Comparison of ENCODE assay signal across 8 cellular contexts in genomic region chr15:42736793-42737528, GRCh38. TPM values are rescaled to one million over a fixed set of nuclear protein-coding genes. Genes with fewer than 3 reads are reported as not detected.
DNase-seq lines count a peak whose midpoint lies in the region; ATAC-seq and TF ChIP-seq lines count a peak whose summit lies in the region.

Gene CDAN1, minus strand, starts transcription at chr15:42737128. Its CDS starts 26 bp downstream, at chr15:42737102.

- in situ Hi-C loops in transverse colon (cut with MboI; ENCODE audit: low pct_ligation_motif_present in 1 of 4, low pct_unique_long_range_greater_than_20kb in 1 of 4, low sequenced_read_pairs in 3 of 4): loop anchor here in 3 of 4 donors (10.0 to 25.0 kb wide), 2 partner anchors 175 to 188 kb away; partner anchors contain the start of gene TTBK2 (in 3 of the 3)

- POLR2A ChIA-PET in T-cell (lab: Charles Lee): no interaction called here

- H3K9me3 Mint-ChIP-seq in T-cell: no peaks in the 10 kb centered on the region

- DNase-seq in GM10266 (ENCODE audit: extremely low spot score) (peak; percentile 100), NCI-H1092 treated with DMSO at 0.1 percent for 48 hours (lab: John Stamatoyannopoulos, UW) (peak; percentile 70), T-cell (peak; percentile 81 to 95 (median 90)), adipocyte (ENCODE audit: low read depth) (peak; percentile 97), heart left ventricle (peak; percentile 93 to 97 (median 94)), pons (ENCODE audit: low spot score) (peak; percentile 72), transverse colon (peak; percentile 95)

- H3K4me1 ChIP-seq in adipocyte (ENCODE audit: control insufficient read depth, insufficient read depth, low read length) (peaks cover 18% of the 10 kb centered on the region), heart left ventricle (peaks cover 7 to 24% (median 16%) of the 10 kb centered on the region in 12 donors), transverse colon (peaks cover 0 to 18% (median 16%) of the 10 kb centered on the region in 4 donors)

- H3K27me3 ChIP-seq in adipocyte (replicated peaks; ENCODE audit: control insufficient read depth, insufficient read depth, low read length) (no peaks in the 10 kb centered on the region), heart left ventricle (no peaks in the 10 kb centered on the region), transverse colon (no peaks in the 10 kb centered on the region)

- peak within 1 kb of the TSS; percentile 93 for H3K9ac ChIP-seq in adipocyte (ENCODE audit: low read length)

- H3K4me3 ChIP-seq in adipocyte (ENCODE audit: low read length): peak within 1 kb of the TSS; percentile 90
- H3K4me3 ChIP-seq in heart left ventricle: peak within 1 kb of the TSS; percentile 68 to 98 (median 94)
- H3K4me3 ChIP-seq in transverse colon: peak within 1 kb of the TSS; percentile 43 to 91 (median 85)

- TF ChIP-seq POLR2A in heart left ventricle (IDR thresholded peaks at IDR 0.05) (peak; percentile 4 to 80), transverse colon (IDR thresholded peaks at IDR 0.05) (peak; percentile 56)

- H3K27ac ChIP-seq in heart left ventricle (peak within 1 kb of the TSS; percentile 78 to 98 (median 88)), transverse colon (peak within 1 kb of the TSS; percentile 91 to 95 (median 92))

- H3K36me3 Mint-ChIP-seq in T-cell: peaks cover 17% of the 10 kb centered on the region

- peaks cover 33% of the 10 kb centered on the region for H3K36me3 ChIP-seq in adipocyte (ENCODE audit: control insufficient read depth, insufficient read depth, low read length, severe bottlenecking)
- H3K36me3 ChIP-seq in heart left ventricle: peaks cover 0 to 37% (median 32%) of the 10 kb centered on the region in 9 donors
- H3K36me3 ChIP-seq in transverse colon: peaks cover 0 to 4% (median 2%) of the 10 kb centered on the region in 4 donors

- no peaks in the 10 kb centered on the region for H3K27me3 Mint-ChIP-seq in T-cell

- ATAC-seq in HG02588 (IDR thresholded peaks at IDR 0.05; ENCODE audit: unreplicated experiment) (peak; percentile 86), T-cell (replicated peaks in 1 of 4) (peak; percentile 92 to 95 (median 94)), heart left ventricle (peak; percentile 89 to 99 (median 98))

- 0 to 2% (median 1%) methylated on average over 27 to 76 of the region's 76 CpGs for WGBS in heart left ventricle, 4 donors
- WGBS in transverse colon (ENCODE audit: low coverage in 1 of 2), 2 donors: 0% methylated on average over 21 of the region's 76 CpGs; no CpG with 5 or more reads in 1 of the 2 donors

- H3K9me3 ChIP-seq in adipocyte (ENCODE audit: control insufficient read depth, low read length) (no peaks in the 10 kb centered on the region), heart left ventricle (no peaks in the 10 kb centered on the region), transverse colon (no peaks in the 10 kb centered on the region)

- no peak for TF ChIP-seq CTCF in GM10266 (IDR thresholded peaks at IDR 0.05; ENCODE audit: control insufficient read depth, insufficient read depth, low read depth, missing control alignments)
- peak in 3 of 12 donors; percentile 12 to 26 (median 17) for TF ChIP-seq CTCF in heart left ventricle (IDR thresholded peaks at IDR 0.05)
- no peak for TF ChIP-seq CTCF in transverse colon (IDR thresholded peaks at IDR 0.05)

- peaks cover 10 to 25% (median 19%) of the 10 kb centered on the region in 3 donors for H3K4me1 Mint-ChIP-seq in T-cell

- H3K4me3 Mint-ChIP-seq in T-cell: peak within 1 kb of the TSS; percentile 73 to 80 (median 74)

- TF ChIP-seq EP300 in transverse colon (IDR thresholded peaks at IDR 0.05; ENCODE audit: low read depth): no peak

- peak within 1 kb of the TSS; percentile 69 to 78 for H3K27ac Mint-ChIP-seq in T-cell

- CTCF ChIA-PET in T-cell (lab: Charles Lee): interaction anchor here in 1 of 2 donors (0.5 kb wide), 1 partner anchor 189 kb away, joined by 4 read pairs; no protein-coding TSS in a partner anchor

- intact Hi-C loops in heart left ventricle (cut with DNase I): loop anchor here in 8 of 10 donors (2.0 to 10.0 kb wide), 2 partner anchors 184 to 188 kb away; partner anchors contain the start of gene TTBK2 (in 8 of the 8)
- intact Hi-C loops in transverse colon (cut with DNase I; ENCODE audit: low total_unique reads): no loop called here

RNA-seq across cellular contexts. Expression of gene CDAN1, which starts in this region (rescaled TPM):
- total RNA-seq in T-cell: 10 to 100 TPM; 28.2 to 45.7 (median 33.3) TPM
- total RNA-seq in heart left ventricle: 1 to 10 TPM; 4.4 to 6.9 (median 5.9) TPM
- 1 to 10 TPM; 4.3 to 5.6 TPM for polyA plus RNA-seq in heart left ventricle
- total RNA-seq in transverse colon: 10 to 100 TPM; 10.0 to 37.0 (median 13.6) TPM

Comparison
In these comparisons a context has a peak if more than half of its experiments do, and no peak if none do; other contexts are left out.
1. Peak in every context shown above with its lines: DNase-seq, ATAC-seq, H3K4me3 ChIP-seq and H3K27ac ChIP-seq.